ENCODE assay signal across 1 cellular context in the genomic region with DNA sequence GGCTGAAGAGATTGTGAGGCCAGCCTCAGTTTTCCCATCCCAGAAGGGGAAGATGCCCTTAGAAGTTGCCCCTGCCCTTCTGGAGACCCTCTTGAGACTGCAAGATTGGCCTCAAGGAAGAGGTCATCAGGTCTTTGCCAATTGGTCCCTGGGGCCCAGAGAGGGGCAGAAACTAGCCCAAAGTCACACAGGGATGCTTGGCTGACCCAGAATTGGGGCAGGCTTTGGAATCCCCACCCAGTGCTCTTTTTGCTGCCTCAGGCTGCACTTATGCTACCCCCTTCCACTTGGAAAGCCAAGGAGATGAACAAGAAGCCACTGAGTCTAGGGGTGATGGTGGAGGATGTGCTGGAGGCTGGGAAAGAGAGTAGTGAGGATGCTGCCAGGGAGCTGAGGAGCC.
TF ChIP-seq lines count a peak whose summit lies in the region.

No MANE protein-coding gene starts in this region.

TF ChIP-seq in endothelial cell of umbilical vein, 7 proteins besides CTCF, POLR2A, EP300 and RAD21:
- TF ChIP-seq GATA2 (IDR thresholded peaks at IDR 0.05; ENCODE audit: insufficient read depth, insufficient read length, low read depth, low read length) (no peak), MYC (IDR thresholded peaks at IDR 0.05; ENCODE audit: low read depth, low read length) (no peak), JUN (IDR thresholded peaks at IDR 0.05; ENCODE audit: borderline replicate concordance, insufficient read depth, insufficient read length, low read depth) (no peak), FOS (IDR thresholded peaks at IDR 0.05; ENCODE audit: borderline replicate concordance, insufficient read depth, low read length) (no peak), POLR2AphosphoS5 (IDR thresholded peaks at IDR 0.05; ENCODE audit: insufficient read depth, low read depth, low read length) (no peak), EZH2 (IDR thresholded peaks at IDR 0.05; ENCODE audit: borderline replicate concordance, low read depth, low read length, severe bottlenecking) (no peak)
- TF ChIP-seq, protein P1, sequence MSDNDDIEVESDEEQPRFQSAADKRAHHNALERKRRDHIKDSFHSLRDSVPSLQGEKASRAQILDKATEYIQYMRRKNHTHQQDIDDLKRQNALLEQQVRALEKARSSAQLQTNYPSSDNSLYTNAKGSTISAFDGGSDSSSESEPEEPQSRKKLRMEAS (IDR thresholded peaks at IDR 0.05; ENCODE audit: insufficient read depth, insufficient read length), result no peak
